In genomic region chr5:612498-613424, GRCh38 we compare ENCODE assay signal across 8 cellular contexts. TPM values are rescaled to one million over a fixed set of nuclear protein-coding genes. Genes with fewer than 3 reads are reported as not detected.
DNase-seq lines count a peak whose midpoint lies in the region; ATAC-seq and TF ChIP-seq lines count a peak whose summit lies in the region.

No MANE protein-coding gene starts in this region.

- H3K27me3 ChIP-seq in HCT116 (ENCODE audit: insufficient read depth, low read length) = no peaks in the 10 kb centered on the region
- no peaks in the 10 kb centered on the region for H3K27me3 ChIP-seq in MG63

- H3K4me3 ChIP-seq in HCT116 (replicated peaks in 1 of 2; ENCODE audit: low read depth in 1 of 2, low read length in 2 of 2) (peak overlapping the region; percentile 72 to 93), MG63 (peak overlapping the region; percentile 65), astrocyte of the cerebellum (ENCODE audit: low read depth, low read length) (peak overlapping the region; percentile 68)

- peak overlapping the region; percentile 79 for H3K9ac ChIP-seq in HCT116 (ENCODE audit: low read length)

- H3K27ac ChIP-seq in HCT116 (ENCODE audit: low read depth, low read length) = peak overlapping the region; percentile 68

- peaks cover 0 to 28% of the 10 kb centered on the region in 2 experiments; a peak in 2 of 4 replicates for H3K36me3 ChIP-seq in HCT116 (ENCODE audit: control insufficient read depth in 1 of 2, insufficient read depth in 2 of 2, low read length in 2 of 2)
- H3K36me3 ChIP-seq in MG63 = peaks cover 14% of the 10 kb centered on the region

- H3K4me1 ChIP-seq in HCT116 (ENCODE audit: control insufficient read depth in 1 of 2, insufficient read depth in 2 of 2, low read length in 2 of 2) = peaks cover 0 to 16% of the 10 kb centered on the region in 2 experiments; a peak in 2 of 4 replicates

- RAD21 ChIA-PET in HCT116 (lab: Charles Lee; ENCODE audit: low non-redundant PET in 1 of 2, low total read pairs in 2 of 2, uncharacterized antibody in 2 of 2, unreplicated experiment in 2 of 2) = no interaction called here

- no peak overlapping the region for H2AFZ ChIP-seq in HCT116 (ENCODE audit: low read depth, low read length, poor library complexity, severe bottlenecking)

- H3K9me3 ChIP-seq in HCT116 (ENCODE audit: control insufficient read depth in 1 of 2, insufficient read depth in 1 of 2, low read depth in 1 of 2, low read length in 2 of 2) (no peaks in the 10 kb centered on the region; a peak in 1 of 4 replicates), MG63 (peaks cover 19% of the 10 kb centered on the region)

- CTCF ChIA-PET in HCT116 (lab: Charles Lee) = no interaction called here

- TSS peak; percentile 60 for BruUV-seq in HCT116 (replicated peaks; lab: Mats Ljungman, UMichigan)

- peak; percentile 51 for ATAC-seq in HCT116

- in situ Hi-C loops in astrocyte of the cerebellum (cut with HindIII; ENCODE audit: low sequenced_read_pairs) = loop anchor here (25.0 kb wide), 1 partner anchor 100 kb away; the partner anchor contains the start of gene SLC9A3

- H3K9me2 ChIP-seq in HCT116 (ENCODE audit: insufficient read depth) = no peaks in the 10 kb centered on the region

- POLR2A ChIA-PET in HCT116 (lab: Charles Lee) = no interaction called here

- peaks cover 13% of the 10 kb centered on the region; the same call in 1 of the 2 replicates for H4K20me1 ChIP-seq in HCT116 (ENCODE audit: insufficient read depth)

- TF ChIP-seq RAD21 in HCT116 (IDR thresholded peaks at IDR 0.05; ENCODE audit: low read depth) = no peak

- H3K4me2 ChIP-seq in HCT116 (ENCODE audit: low read length) = peak overlapping the region; percentile 78

- H3K79me2 ChIP-seq in HCT116 (ENCODE audit: insufficient read depth, low read length) = peaks cover 54% of the 10 kb centered on the region

- intact Hi-C loops in HCT116 (cut with micrococcal nuclease) = loop anchor here (10.0 kb wide), 1 partner anchor 158 kb away; no protein-coding TSS in a partner anchor

- no peak for TF ChIP-seq POLR2A in HCT116 (IDR thresholded peaks at IDR 0.05; ENCODE audit: borderline replicate concordance, extremely low read depth, insufficient read depth, insufficient read length)

- TF ChIP-seq CTCF in HCT116 (IDR thresholded peaks at IDR 0.05 in 2 of 3, conservative IDR thresholded peaks at IDR 0.05 in 1 of 3; ENCODE audit: borderline replicate concordance in 1 of 3, insufficient read depth in 1 of 3, low read depth in 2 of 3, low read length in 2 of 3) = no peak
- TF ChIP-seq CTCF in astrocyte of the cerebellum (IDR thresholded peaks at IDR 0.05; ENCODE audit: low read depth, low read length, missing control alignments) = no peak

- DNase-seq in NCI-H510A treated with DMSO at 0.1 percent for 48 hours (lab: John Stamatoyannopoulos, UW) (peak; percentile 73), NCI-H510A (lab: John Stamatoyannopoulos, UW) (no peak), HCT116 (ENCODE audit: low read depth, low spot score) (peak; percentile 16), MG63 (peak; percentile 50), astrocyte of the cerebellum (ENCODE audit: low read depth) (no peak), iPS-NIHi11 (ENCODE audit: low spot score) (peak; percentile 40), NCI-H187 (lab: John Stamatoyannopoulos, UW) (no peak)
- peak; percentile 44 for DNase-seq in stimulated activated CD8-positive, alpha-beta memory T cell treated with anti-CD3 and anti-CD28 coated beads, Interleukin-4, amount 100 ng/mL, for 48 hours

TF ChIP-seq in HCT116, 20 proteins besides CTCF, POLR2A, EP300 and RAD21:
- TF ChIP-seq TCF7L2 (IDR thresholded peaks at IDR 0.05; ENCODE audit: borderline replicate concordance, extremely low read depth, insufficient read depth, insufficient read length) (no peak), ELF1 (IDR thresholded peaks at IDR 0.05; ENCODE audit: borderline replicate concordance, low read depth) (no peak), EZH2phosphoT487 (IDR thresholded peaks at IDR 0.05; ENCODE audit: borderline replicate concordance) (no peak), CEBPB (IDR thresholded peaks at IDR 0.05; ENCODE audit: low read depth) (no peak), ZBTB33 (IDR thresholded peaks at IDR 0.05; ENCODE audit: extremely low read depth, insufficient replicate concordance, low read length) (no peak), YY1 (IDR thresholded peaks at IDR 0.05; ENCODE audit: extremely low read depth, insufficient replicate concordance, low read depth, low read length) (no peak), SRF (IDR thresholded peaks at IDR 0.05; ENCODE audit: low read depth) (no peak), ZFX (IDR thresholded peaks at IDR 0.05) (peak; percentile 61; the same call in 1 of the 2 replicates), MAX (IDR thresholded peaks at IDR 0.05) (peak; percentile 37; the same call in 1 of the 2 replicates), EZH2 (IDR thresholded peaks at IDR 0.05) (no peak), ZNF274 (IDR thresholded peaks at IDR 0.05; ENCODE audit: low read depth, low read length) (no peak), EGR1 (IDR thresholded peaks at IDR 0.05; ENCODE audit: low read depth) (no peak), JUND (IDR thresholded peaks at IDR 0.05) (no peak), SP1 (IDR thresholded peaks at IDR 0.05; ENCODE audit: low read depth) (no peak), POLR2AphosphoS5 (IDR thresholded peaks at IDR 0.05; ENCODE audit: low read depth, low read length) (no peak), CBX3 (IDR thresholded peaks at IDR 0.05; ENCODE audit: low read depth) (peak; percentile 90; the same call in 1 of the 2 replicates), FOSL1 (IDR thresholded peaks at IDR 0.05; ENCODE audit: low read depth) (no peak), REST (IDR thresholded peaks at IDR 0.05; ENCODE audit: low read depth) (no peak), ATF3 (IDR thresholded peaks at IDR 0.05) (no peak), SIN3A (IDR thresholded peaks at IDR 0.05; ENCODE audit: low read depth) (no peak)

RNA-seq across cellular contexts. Expression of gene CEP72, which starts 0.6 kb away (rescaled TPM):
- 25.6 TPM for total RNA-seq in HCT116 (2021; ENCODE audit: unreplicated experiment)
- 12.9 and 13.5 TPM in 2 replicates for polyA plus RNA-seq in HCT116 (2012)
- total RNA-seq in MG63 (2014; rRNA removed; shearing (Covaris generic); ENCODE audit: low replicate concordance) = 6.3 and 6.5 TPM in 2 replicates

Comparison
In these comparisons a context has a peak if more than half of its experiments do, and no peak if none do; other contexts are left out.
1. DNase-seq: peak in NCI-H510A treated with DMSO at 0.1 percent for 48 hours (single experiment), HCT116 (single experiment), MG63 (single experiment), iPS-NIHi11 (single experiment) and stimulated activated CD8-positive, alpha-beta memory T cell treated with anti-CD3 and anti-CD28 coated beads, Interleukin-4, amount 100 ng/mL, for 48 hours (single experiment); none in NCI-H510A (single experiment), astrocyte of the cerebellum (single experiment) and NCI-H187 (0 of 2).
2. Peak in every context shown above with its lines, with median percentiles within 50 percentile points of each other: H3K4me3 ChIP-seq.